ENCODE assay signal across 1 cellular context in the genomic region with DNA sequence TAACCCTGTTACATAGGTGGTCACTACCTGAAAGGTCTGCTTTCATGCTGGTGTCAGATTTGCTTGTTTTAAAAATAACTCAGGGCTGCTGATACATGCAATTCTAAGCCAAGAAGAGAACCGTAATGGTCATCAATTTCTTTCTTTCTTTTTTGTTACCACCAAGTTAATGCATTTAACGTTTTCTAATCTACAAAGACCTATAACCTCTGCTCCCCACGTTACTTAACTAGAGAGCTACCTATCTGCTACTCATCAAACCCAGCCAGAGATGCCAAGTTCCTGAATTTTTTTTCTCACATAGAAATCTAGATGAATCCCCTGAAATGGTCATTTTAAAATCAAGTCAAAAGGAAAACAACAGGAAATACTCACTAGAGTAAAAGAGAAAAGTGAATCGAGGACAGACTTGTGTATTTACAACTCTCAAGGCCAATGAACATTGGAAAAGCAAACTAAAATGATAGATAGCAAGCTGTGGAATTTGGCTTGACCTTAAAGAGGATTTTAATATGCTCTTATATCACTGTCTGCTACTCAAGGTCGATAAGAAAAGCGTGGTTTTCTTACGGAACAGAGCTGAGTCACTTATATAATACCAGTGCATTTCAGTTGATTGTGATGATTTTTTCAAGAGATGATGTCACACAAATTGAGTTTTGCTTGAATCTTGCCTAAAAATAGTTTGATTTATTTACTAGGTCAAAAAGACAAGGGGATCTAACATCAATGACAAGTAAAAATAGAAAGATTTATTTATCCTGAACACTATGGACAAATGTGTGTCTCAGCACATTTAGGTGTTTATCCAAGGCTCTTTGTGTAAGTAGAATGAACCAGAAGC.
TF ChIP-seq lines count a peak whose summit lies in the region.

No MANE protein-coding gene starts in this region.

TF ChIP-seq in HepG2, 621 proteins besides CTCF, POLR2A, EP300 and RAD21 (continued from another document and continues in another):
- TF ChIP-seq, protein P1, sequence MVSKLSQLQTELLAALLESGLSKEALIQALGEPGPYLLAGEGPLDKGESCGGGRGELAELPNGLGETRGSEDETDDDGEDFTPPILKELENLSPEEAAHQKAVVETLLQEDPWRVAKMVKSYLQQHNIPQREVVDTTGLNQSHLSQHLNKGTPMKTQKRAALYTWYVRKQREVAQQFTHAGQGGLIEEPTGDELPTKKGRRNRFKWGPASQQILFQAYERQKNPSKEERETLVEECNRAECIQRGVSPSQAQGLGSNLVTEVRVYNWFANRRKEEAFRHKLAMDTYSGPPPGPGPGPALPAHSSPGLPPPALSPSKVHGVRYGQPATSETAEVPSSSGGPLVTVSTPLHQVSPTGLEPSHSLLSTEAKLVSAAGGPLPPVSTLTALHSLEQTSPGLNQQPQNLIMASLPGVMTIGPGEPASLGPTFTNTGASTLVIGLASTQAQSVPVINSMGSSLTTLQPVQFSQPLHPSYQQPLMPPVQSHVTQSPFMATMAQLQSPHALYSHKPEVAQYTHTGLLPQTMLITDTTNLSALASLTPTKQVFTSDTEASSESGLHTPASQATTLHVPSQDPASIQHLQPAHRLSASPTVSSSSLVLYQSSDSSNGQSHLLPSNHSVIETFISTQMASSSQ (IDR thresholded peaks at IDR 0.05; ENCODE audit: low read depth): peak; percentile 22; the same call in 1 of the 2 replicates
- TF ChIP-seq, protein P1 (CRISPR knock-in tag; IDR thresholded peaks at IDR 0.05; ENCODE audit: borderline replicate concordance): peak; percentile 63; the same call in 1 of the 2 replicates
- TF ChIP-seq ZNF644 (CRISPR knock-in tag; IDR thresholded peaks at IDR 0.05; ENCODE audit: low read depth): 0 out of 2 replicates have a peak, but pooled peaks have one; percentile 19
- TF ChIP-seq, protein P2, sequence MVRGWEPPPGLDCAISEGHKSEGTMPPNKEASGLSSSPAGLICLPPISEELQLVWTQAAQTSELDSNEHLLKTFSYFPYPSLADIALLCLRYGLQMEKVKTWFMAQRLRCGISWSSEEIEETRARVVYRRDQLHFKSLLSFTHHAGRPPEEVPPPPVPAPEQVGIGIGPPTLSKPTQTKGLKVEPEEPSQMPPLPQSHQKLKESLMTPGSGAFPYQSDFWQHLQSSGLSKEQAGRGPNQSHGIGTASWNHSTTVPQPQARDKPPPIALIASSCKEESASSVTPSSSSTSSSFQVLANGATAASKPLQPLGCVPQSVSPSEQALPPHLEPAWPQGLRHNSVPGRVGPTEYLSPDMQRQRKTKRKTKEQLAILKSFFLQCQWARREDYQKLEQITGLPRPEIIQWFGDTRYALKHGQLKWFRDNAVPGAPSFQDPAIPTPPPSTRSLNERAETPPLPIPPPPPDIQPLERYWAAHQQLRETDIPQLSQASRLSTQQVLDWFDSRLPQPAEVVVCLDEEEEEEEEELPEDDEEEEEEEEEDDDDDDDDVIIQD (CRISPR knock-in tag; IDR thresholded peaks at IDR 0.05; ENCODE audit: low read depth): peak; percentile 88
- TF ChIP-seq TARDBP (CRISPR knock-in tag; IDR thresholded peaks at IDR 0.05): peak; percentile 82; the same call in 1 of the 2 replicates
- TF ChIP-seq KAT8 (CRISPR knock-in tag; IDR thresholded peaks at IDR 0.05): peak; percentile 76
- peak; percentile 93; the same call in 1 of the 2 replicates for TF ChIP-seq GATA4 (IDR thresholded peaks at IDR 0.05; ENCODE audit: borderline replicate concordance, low read depth)
- TF ChIP-seq CBX1 (IDR thresholded peaks at IDR 0.05; ENCODE audit: low read depth): no peak
- peak; percentile 75; the same call in 1 of the 2 replicates for TF ChIP-seq HMG20B (CRISPR knock-in tag; conservative IDR thresholded peaks at IDR 0.05)
- TF ChIP-seq, protein P3, sequence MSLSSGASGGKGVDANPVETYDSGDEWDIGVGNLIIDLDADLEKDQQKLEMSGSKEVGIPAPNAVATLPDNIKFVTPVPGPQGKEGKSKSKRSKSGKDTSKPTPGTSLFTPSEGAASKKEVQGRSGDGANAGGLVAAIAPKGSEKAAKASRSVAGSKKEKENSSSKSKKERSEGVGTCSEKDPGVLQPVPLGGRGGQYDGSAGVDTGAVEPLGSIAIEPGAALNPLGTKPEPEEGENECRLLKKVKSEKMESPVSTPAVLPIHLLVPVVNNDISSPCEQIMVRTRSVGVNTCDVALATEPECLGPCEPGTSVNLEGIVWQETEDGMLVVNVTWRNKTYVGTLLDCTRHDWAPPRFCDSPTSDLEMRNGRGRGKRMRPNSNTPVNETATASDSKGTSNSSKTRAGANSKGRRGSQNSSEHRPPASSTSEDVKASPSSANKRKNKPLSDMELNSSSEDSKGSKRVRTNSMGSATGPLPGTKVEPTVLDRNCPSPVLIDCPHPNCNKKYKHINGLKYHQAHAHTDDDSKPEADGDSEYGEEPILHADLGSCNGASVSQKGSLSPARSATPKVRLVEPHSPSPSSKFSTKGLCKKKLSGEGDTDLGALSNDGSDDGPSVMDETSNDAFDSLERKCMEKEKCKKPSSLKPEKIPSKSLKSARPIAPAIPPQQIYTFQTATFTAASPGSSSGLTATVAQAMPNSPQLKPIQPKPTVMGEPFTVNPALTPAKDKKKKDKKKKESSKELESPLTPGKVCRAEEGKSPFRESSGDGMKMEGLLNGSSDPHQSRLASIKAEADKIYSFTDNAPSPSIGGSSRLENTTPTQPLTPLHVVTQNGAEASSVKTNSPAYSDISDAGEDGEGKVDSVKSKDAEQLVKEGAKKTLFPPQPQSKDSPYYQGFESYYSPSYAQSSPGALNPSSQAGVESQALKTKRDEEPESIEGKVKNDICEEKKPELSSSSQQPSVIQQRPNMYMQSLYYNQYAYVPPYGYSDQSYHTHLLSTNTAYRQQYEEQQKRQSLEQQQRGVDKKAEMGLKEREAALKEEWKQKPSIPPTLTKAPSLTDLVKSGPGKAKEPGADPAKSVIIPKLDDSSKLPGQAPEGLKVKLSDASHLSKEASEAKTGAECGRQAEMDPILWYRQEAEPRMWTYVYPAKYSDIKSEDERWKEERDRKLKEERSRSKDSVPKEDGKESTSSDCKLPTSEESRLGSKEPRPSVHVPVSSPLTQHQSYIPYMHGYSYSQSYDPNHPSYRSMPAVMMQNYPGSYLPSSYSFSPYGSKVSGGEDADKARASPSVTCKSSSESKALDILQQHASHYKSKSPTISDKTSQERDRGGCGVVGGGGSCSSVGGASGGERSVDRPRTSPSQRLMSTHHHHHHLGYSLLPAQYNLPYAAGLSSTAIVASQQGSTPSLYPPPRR (CRISPR knock-in tag; IDR thresholded peaks at IDR 0.05; ENCODE audit: borderline replicate concordance): peak; percentile 91
- peak; percentile 95 for TF ChIP-seq BCL6 (CRISPR knock-in tag; IDR thresholded peaks at IDR 0.05)
- TF ChIP-seq, protein P4, sequence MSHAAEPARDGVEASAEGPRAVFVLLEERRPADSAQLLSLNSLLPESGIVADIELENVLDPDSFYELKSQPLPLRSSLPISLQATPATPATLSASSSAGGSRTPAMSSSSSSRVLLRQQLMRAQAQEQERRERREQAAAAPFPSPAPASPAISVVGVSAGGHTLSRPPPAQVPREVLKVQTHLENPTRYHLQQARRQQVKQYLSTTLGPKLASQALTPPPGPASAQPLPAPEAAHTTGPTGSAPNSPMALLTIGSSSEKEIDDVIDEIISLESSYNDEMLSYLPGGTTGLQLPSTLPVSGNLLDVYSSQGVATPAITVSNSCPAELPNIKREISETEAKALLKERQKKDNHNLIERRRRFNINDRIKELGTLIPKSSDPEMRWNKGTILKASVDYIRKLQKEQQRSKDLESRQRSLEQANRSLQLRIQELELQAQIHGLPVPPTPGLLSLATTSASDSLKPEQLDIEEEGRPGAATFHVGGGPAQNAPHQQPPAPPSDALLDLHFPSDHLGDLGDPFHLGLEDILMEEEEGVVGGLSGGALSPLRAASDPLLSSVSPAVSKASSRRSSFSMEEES (CRISPR knock-in tag; IDR thresholded peaks at IDR 0.05): peak; percentile 57; the same call in 1 of the 2 replicates
- no peak for TF ChIP-seq ZSCAN30 (CRISPR knock-in tag; IDR thresholded peaks at IDR 0.05)
- TF ChIP-seq TCF7 (IDR thresholded peaks at IDR 0.05; ENCODE audit: low read depth): peak; percentile 53
- TF ChIP-seq FOXK1 (CRISPR knock-in tag; IDR thresholded peaks at IDR 0.05; ENCODE audit: borderline replicate concordance, low read depth): peak; percentile 78; the same call in 1 of the 2 replicates
- TF ChIP-seq TFAP4 (IDR thresholded peaks at IDR 0.05; ENCODE audit: borderline replicate concordance, low read depth): no peak
- no peak for TF ChIP-seq IKZF1 (IDR thresholded peaks at IDR 0.05)
- TF ChIP-seq PHF21A (CRISPR knock-in tag; IDR thresholded peaks at IDR 0.05): peak; percentile 62; the same call in 1 of the 2 replicates
- no peak for TF ChIP-seq ZNF839 (CRISPR knock-in tag; IDR thresholded peaks at IDR 0.05; ENCODE audit: borderline replicate concordance)
- TF ChIP-seq MIER3 (CRISPR knock-in tag; IDR thresholded peaks at IDR 0.05; ENCODE audit: borderline replicate concordance): peak; percentile 63; the same call in 1 of the 2 replicates
- TF ChIP-seq ETV5 (CRISPR knock-in tag; IDR thresholded peaks at IDR 0.05; ENCODE audit: borderline replicate concordance): peak; percentile 37; the same call in 1 of the 2 replicates
- TF ChIP-seq, protein P5, sequence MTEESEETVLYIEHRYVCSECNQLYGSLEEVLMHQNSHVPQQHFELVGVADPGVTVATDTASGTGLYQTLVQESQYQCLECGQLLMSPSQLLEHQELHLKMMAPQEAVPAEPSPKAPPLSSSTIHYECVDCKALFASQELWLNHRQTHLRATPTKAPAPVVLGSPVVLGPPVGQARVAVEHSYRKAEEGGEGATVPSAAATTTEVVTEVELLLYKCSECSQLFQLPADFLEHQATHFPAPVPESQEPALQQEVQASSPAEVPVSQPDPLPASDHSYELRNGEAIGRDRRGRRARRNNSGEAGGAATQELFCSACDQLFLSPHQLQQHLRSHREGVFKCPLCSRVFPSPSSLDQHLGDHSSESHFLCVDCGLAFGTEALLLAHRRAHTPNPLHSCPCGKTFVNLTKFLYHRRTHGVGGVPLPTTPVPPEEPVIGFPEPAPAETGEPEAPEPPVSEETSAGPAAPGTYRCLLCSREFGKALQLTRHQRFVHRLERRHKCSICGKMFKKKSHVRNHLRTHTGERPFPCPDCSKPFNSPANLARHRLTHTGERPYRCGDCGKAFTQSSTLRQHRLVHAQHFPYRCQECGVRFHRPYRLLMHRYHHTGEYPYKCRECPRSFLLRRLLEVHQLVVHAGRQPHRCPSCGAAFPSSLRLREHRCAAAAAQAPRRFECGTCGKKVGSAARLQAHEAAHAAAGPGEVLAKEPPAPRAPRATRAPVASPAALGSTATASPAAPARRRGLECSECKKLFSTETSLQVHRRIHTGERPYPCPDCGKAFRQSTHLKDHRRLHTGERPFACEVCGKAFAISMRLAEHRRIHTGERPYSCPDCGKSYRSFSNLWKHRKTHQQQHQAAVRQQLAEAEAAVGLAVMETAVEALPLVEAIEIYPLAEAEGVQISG (CRISPR knock-in tag; IDR thresholded peaks at IDR 0.05): no peak
- peak; percentile 76 for TF ChIP-seq CREB1 (IDR thresholded peaks at IDR 0.05)
- peak; percentile 23; the same call in 1 of the 2 replicates for TF ChIP-seq CREB1 (CRISPR knock-in tag; IDR thresholded peaks at IDR 0.05)
- TF ChIP-seq, protein P6, sequence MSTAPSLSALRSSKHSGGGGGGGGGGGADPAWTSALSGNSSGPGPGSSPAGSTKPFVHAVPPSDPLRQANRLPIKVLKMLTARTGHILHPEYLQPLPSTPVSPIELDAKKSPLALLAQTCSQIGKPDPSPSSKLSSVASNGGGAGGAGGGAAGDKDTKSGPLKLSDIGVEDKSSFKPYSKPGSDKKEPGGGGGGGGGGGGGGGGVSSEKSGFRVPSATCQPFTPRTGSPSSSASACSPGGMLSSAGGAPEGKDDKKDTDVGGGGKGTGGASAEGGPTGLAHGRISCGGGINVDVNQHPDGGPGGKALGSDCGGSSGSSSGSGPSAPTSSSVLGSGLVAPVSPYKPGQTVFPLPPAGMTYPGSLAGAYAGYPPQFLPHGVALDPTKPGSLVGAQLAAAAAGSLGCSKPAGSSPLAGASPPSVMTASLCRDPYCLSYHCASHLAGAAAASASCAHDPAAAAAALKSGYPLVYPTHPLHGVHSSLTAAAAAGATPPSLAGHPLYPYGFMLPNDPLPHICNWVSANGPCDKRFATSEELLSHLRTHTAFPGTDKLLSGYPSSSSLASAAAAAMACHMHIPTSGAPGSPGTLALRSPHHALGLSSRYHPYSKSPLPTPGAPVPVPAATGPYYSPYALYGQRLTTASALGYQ (CRISPR knock-in tag; IDR thresholded peaks at IDR 0.05): peak; percentile 83
- 0 out of 2 replicates have a peak, but pooled peaks have one; percentile 32 for TF ChIP-seq ZSCAN29 (CRISPR knock-in tag; conservative IDR thresholded peaks at IDR 0.05)
- TF ChIP-seq KLF11 (CRISPR knock-in tag; IDR thresholded peaks at IDR 0.05): no peak
- peak; percentile 46 for TF ChIP-seq TBX2 (CRISPR knock-in tag; IDR thresholded peaks at IDR 0.05; ENCODE audit: borderline replicate concordance)
- TF ChIP-seq ZNF264 (CRISPR knock-in tag; IDR thresholded peaks at IDR 0.05): 0 out of 2 replicates have a peak, but pooled peaks have one; percentile 31
- 0 out of 2 replicates have a peak, but pooled peaks have one; percentile 36 for TF ChIP-seq CBFB (CRISPR knock-in tag; IDR thresholded peaks at IDR 0.05)
- TF ChIP-seq ZSCAN22 (CRISPR knock-in tag; IDR thresholded peaks at IDR 0.05): no peak
- no peak for TF ChIP-seq ZBTB14 (CRISPR knock-in tag; IDR thresholded peaks at IDR 0.05)
- peak; percentile 70; the same call in 1 of the 2 replicates for TF ChIP-seq ZBTB3 (CRISPR knock-in tag; IDR thresholded peaks at IDR 0.05; ENCODE audit: borderline replicate concordance, low read depth)
- no peak for TF ChIP-seq NRL (CRISPR knock-in tag; IDR thresholded peaks at IDR 0.05; ENCODE audit: borderline replicate concordance)
- peak; percentile 95 for TF ChIP-seq RARA (CRISPR knock-in tag; IDR thresholded peaks at IDR 0.05)
